Comparison of ENCODE assay signal across 16 cellular contexts in the genomic region with DNA sequence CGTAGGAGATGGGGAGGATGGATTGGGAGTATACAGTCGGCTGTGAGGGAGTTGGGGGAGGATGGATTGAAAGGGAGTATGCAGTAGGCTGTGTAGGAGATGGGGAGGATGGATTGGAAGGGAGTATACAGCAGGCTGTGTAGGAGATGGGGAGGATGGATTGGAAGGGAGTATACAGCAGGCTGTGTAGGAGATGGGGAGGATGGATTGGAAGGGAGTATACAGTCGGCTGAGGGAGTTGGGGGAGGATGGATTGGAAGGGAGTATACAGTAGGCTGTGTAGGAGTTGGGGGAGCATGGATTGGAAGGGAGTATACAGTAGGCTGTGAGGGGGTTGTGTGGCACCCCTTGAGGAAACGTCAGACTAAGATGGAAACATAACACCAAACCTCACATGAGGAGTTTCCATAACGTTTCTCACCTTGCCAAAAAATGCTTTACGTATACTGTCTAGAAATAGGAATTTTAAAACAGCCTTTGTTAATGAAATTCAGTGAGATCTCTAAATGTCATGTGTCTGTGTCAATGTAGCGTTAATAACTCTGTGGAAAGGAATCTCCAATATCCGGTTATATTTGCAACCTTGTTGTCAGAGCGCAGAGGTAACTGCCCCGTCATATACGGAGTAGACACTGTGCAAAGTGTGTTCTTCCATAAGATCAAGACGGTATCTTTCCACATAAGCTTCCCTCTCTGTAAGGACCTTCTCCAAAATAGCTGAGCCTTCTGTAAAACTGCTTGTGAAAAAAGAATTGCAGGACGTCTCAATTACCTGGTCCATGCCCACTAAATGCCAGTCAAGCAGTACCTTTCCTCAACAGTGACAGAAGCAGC.
"Had no signal": no experiment of that assay in that cellular context is flagged by ENCODE, and none has a peak within 500 bp of the region (broad histone marks: within the 10 kb centered on the region; RNA-seq: fewer than 3 reads in every experiment).

No MANE protein-coding gene starts in this region.

- ATAC-seq: activated T-helper 17 cell treated with anti-CD3 and anti-CD28 coated beads, Interleukin-2, amount 50 U/mL, for 72 hours; gastrocnemius medialis; heart left ventricle; left colon; lower lobe of right lung; T-cell had no signal

- H3K36me3 ChIP-seq: colonic mucosa, gastrocnemius medialis, lower lobe of right lung had no signal

- H3K4me1 Mint-ChIP-seq: activated T-helper 17 cell treated with anti-CD3 and anti-CD28 coated beads, Interleukin-2, amount 50 U/mL, for 72 hours had no signal

- H3K4me3 Mint-ChIP-seq: activated naive CD4-positive, alpha-beta T cell treated with anti-CD3 and anti-CD28 coated beads for 36 hours; activated T-helper 17 cell treated with anti-CD3 and anti-CD28 coated beads, Interleukin-2, amount 50 U/mL, for 72 hours; T-cell had no signal

- H3K27ac ChIP-seq: colonic mucosa, gastrocnemius medialis, heart left ventricle, lower lobe of right lung had no signal

- H3K27me3 Mint-ChIP-seq: activated T-helper 17 cell treated with anti-CD3 and anti-CD28 coated beads, Interleukin-2, amount 50 U/mL, for 72 hours; T-cell had no signal

- H3K4me1 ChIP-seq: colonic mucosa had no signal

- H3K9me3 ChIP-seq: colonic mucosa, gastrocnemius medialis, heart left ventricle, lower lobe of right lung had no signal

- H3K9me3 Mint-ChIP-seq: activated naive CD4-positive, alpha-beta T cell treated with anti-CD3 and anti-CD28 coated beads for 36 hours; activated T-helper 17 cell treated with anti-CD3 and anti-CD28 coated beads, Interleukin-2, amount 50 U/mL, for 72 hours; T-cell had no signal

- H3K4me3 ChIP-seq: colonic mucosa, gastrocnemius medialis, heart left ventricle, lower lobe of right lung had no signal

- H3K27ac Mint-ChIP-seq: activated naive CD4-positive, alpha-beta T cell treated with anti-CD3 and anti-CD28 coated beads for 36 hours; activated T-helper 17 cell treated with anti-CD3 and anti-CD28 coated beads, Interleukin-2, amount 50 U/mL, for 72 hours; T-cell had no signal

- DNase-seq: activated CD4-positive, alpha-beta T cell treated with anti-CD3 and anti-CD28 coated beads for 1 hour; activated CD4-positive, alpha-beta T cell treated with anti-CD3 and anti-CD28 coated beads, Interleukin-2, amount 50 U/mL, for 4 hours; activated naive CD4-positive, alpha-beta T cell treated with anti-CD3 and anti-CD28 coated beads for 36 hours; central memory CD4-positive, alpha-beta T cell; colonic mucosa; gastrocnemius medialis; heart left ventricle; left colon; lower lobe of right lung; midbrain; stimulated activated CD4-positive, alpha-beta T cell treated with anti-CD3 and anti-CD28 coated beads, Interleukin-4, amount 100 ng/mL, for 24 hours; stimulated activated naive CD4-positive, alpha-beta T cell; T-cell; T1000; trophoblast cell had no signal

- H3K27me3 ChIP-seq: colonic mucosa, gastrocnemius medialis, heart left ventricle had no signal
